Comparison of ENCODE assay signal across 1 cellular context in the genomic region with DNA sequence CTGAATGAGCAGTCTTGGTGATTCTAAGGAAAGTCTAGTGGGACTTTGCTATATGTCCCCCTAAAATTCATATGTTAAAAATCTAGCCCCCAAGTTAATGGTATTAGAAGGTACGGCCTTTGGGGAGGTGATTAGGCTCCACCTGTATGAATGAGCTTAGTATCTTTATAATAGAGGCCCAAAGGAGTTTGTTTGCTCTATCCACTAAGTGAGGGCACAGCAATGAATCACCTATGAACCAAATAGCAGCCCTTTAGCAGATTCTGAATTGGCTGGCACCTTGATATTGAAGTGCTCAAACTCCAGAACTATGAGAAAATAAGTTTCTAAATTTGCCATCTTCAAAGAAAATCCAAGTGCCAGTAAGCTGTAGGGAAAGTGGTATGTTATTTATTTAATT.
TF ChIP-seq lines count a peak whose summit lies in the region.

No MANE protein-coding gene starts in this region.

TF ChIP-seq in GM23338, 12 proteins besides CTCF, POLR2A, EP300 and RAD21 (continued from another document):
- TF ChIP-seq, protein P1, sequence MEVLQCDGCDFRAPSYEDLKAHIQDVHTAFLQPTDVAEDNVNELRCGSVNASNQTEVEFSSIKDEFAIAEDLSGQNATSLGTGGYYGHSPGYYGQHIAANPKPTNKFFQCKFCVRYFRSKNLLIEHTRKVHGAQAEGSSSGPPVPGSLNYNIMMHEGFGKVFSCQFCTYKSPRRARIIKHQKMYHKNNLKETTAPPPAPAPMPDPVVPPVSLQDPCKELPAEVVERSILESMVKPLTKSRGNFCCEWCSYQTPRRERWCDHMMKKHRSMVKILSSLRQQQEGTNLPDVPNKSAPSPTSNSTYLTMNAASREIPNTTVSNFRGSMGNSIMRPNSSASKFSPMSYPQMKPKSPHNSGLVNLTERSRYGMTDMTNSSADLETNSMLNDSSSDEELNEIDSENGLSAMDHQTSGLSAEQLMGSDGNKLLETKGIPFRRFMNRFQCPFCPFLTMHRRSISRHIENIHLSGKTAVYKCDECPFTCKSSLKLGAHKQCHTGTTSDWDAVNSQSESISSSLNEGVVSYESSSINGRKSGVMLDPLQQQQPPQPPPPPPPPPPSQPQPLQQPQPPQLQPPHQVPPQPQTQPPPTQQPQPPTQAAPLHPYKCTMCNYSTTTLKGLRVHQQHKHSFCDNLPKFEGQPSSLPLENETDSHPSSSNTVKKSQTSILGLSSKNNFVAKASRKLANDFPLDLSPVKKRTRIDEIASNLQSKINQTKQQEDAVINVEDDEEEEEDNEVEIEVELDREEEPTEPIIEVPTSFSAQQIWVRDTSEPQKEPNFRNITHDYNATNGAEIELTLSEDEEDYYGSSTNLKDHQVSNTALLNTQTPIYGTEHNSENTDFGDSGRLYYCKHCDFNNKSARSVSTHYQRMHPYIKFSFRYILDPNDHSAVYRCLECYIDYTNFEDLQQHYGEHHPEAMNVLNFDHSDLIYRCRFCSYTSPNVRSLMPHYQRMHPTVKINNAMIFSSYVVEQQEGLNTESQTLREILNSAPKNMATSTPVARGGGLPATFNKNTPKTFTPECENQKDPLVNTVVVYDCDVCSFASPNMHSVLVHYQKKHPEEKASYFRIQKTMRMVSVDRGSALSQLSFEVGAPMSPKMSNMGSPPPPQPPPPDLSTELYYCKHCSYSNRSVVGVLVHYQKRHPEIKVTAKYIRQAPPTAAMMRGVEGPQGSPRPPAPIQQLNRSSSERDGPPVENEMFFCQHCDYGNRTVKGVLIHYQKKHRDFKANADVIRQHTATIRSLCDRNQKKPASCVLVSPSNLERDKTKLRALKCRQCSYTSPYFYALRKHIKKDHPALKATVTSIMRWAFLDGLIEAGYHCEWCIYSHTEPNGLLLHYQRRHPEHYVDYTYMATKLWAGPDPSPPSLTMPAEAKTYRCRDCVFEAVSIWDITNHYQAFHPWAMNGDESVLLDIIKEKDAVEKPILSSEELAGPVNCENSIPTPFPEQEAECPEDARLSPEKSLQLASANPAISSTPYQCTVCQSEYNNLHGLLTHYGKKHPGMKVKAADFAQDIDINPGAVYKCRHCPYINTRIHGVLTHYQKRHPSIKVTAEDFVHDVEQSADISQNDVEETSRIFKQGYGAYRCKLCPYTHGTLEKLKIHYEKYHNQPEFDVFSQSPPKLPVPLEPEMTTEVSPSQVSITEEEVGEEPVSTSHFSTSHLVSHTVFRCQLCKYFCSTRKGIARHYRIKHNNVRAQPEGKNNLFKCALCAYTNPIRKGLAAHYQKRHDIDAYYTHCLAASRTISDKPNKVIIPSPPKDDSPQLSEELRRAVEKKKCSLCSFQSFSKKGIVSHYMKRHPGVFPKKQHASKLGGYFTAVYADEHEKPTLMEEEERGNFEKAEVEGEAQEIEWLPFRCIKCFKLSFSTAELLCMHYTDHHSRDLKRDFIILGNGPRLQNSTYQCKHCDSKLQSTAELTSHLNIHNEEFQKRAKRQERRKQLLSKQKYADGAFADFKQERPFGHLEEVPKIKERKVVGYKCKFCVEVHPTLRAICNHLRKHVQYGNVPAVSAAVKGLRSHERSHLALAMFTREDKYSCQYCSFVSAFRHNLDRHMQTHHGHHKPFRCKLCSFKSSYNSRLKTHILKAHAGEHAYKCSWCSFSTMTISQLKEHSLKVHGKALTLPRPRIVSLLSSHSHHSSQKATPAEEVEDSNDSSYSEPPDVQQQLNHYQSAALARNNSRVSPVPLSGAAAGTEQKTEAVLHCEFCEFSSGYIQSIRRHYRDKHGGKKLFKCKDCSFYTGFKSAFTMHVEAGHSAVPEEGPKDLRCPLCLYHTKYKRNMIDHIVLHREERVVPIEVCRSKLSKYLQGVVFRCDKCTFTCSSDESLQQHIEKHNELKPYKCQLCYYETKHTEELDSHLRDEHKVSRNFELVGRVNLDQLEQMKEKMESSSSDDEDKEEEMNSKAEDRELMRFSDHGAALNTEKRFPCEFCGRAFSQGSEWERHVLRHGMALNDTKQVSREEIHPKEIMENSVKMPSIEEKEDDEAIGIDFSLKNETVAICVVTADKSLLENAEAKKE (CRISPR knock-in tag; IDR thresholded peaks at IDR 0.05), result no peak
- TF ChIP-seq ZNF331 (CRISPR knock-in tag; IDR thresholded peaks at IDR 0.05; ENCODE audit: low read depth) (no peak), ZNF114 (CRISPR knock-in tag; IDR thresholded peaks at IDR 0.05) (no peak)
